In genomic region chr5:91703128-91703527, GRCh38 we compare ENCODE assay signal across 24 cellular contexts.
"Had no signal": no experiment of that assay in that cellular context is flagged by ENCODE, and none has a peak within 500 bp of the region (broad histone marks: within the 10 kb centered on the region; RNA-seq: fewer than 3 reads in every experiment).

No MANE protein-coding gene starts in this region.

- H3K27ac Mint-ChIP-seq: dendritic cell treated with granulocyte-macrophage colony-stimulating factor and Interleukin-4, amounts not matched to agents 40 ng/mL and 50 ng/mL, for 4 days; effector memory CD8-positive, alpha-beta T cell; endodermal cell; mesothelial cell of epicardium; naive B cell had no signal

- H3K27ac ChIP-seq: colonic mucosa, epithelial cell of prostate, esophagus squamous epithelium, gastrocnemius medialis, heart right ventricle, left lung, lower lobe of right lung had no signal

- H3K36me3 ChIP-seq: colonic mucosa, esophagus squamous epithelium, gastrocnemius medialis, heart right ventricle, left lung, lower lobe of right lung had no signal

- H3K4me3 Mint-ChIP-seq: dendritic cell treated with granulocyte-macrophage colony-stimulating factor and Interleukin-4, amounts not matched to agents 40 ng/mL and 50 ng/mL, for 4 days; effector memory CD8-positive, alpha-beta T cell; endodermal cell; mesothelial cell of epicardium; naive B cell had no signal

- DNase-seq: colonic mucosa; cortex of kidney; effector CD8-positive, alpha-beta T cell; effector memory CD8-positive, alpha-beta T cell; endodermal cell; erythroblast; esophagus squamous epithelium; foreskin fibroblast; foreskin melanocyte; gastrocnemius medialis; glutamatergic neuron; head of caudate nucleus; heart right ventricle; hippocampal formation; left cardiac atrium; left lung; left ventricle myocardium superior; lower lobe of right lung; mesenchymal stem cell; mucosa of descending colon; naive B cell had no signal

- H3K4me3 ChIP-seq: colonic mucosa, esophagus squamous epithelium, gastrocnemius medialis, heart right ventricle, left lung, lower lobe of right lung, mucosa of descending colon had no signal

- H3K9me3 Mint-ChIP-seq: endodermal cell had no signal

- H3K4me1 Mint-ChIP-seq: endodermal cell, mesothelial cell of epicardium, naive B cell had no signal

- H3K36me3 Mint-ChIP-seq: mesothelial cell of epicardium, naive B cell had no signal

- H3K27me3 ChIP-seq: colonic mucosa, esophagus squamous epithelium, gastrocnemius medialis, heart right ventricle, left lung had no signal

- H3K4me1 ChIP-seq: colonic mucosa, esophagus squamous epithelium, gastrocnemius medialis, heart right ventricle, left lung, lower lobe of right lung had no signal

- H3K9me3 ChIP-seq: colonic mucosa, esophagus squamous epithelium, gastrocnemius medialis, left lung, lower lobe of right lung, mucosa of descending colon had no signal

- H3K27me3 Mint-ChIP-seq: dendritic cell treated with granulocyte-macrophage colony-stimulating factor and Interleukin-4, amounts not matched to agents 40 ng/mL and 50 ng/mL, for 4 days; effector memory CD8-positive, alpha-beta T cell; naive B cell had no signal
